ENCODE assay signal across 8 cellular contexts in genomic region chr1:32870615-32871363, GRCh38. TPM values are rescaled to one million over a fixed set of nuclear protein-coding genes. Genes with fewer than 3 reads are reported as not detected.
DNase-seq lines count a peak whose midpoint lies in the region; ATAC-seq, FAIRE-seq and TF ChIP-seq lines count a peak whose summit lies in the region.

Gene FNDC5 (minus strand): TSS chr1:32870912.

- no peak within 1 kb of the TSS for H2BK20ac ChIP-seq in H1 (ENCODE audit: low read length)

- H3K4me1 ChIP-seq in BLaER1, result peaks cover 47% of the 10 kb centered on the region
- peaks cover 6 to 27% (median 21%) of the 10 kb centered on the region in 4 experiments for H3K4me1 ChIP-seq in H1 (replicated peaks in 1 of 4; ENCODE audit: control insufficient read depth in 3 of 4, insufficient read depth in 4 of 4, low read length in 3 of 4)
- H3K4me1 ChIP-seq in muscle layer of colon (ENCODE audit: insufficient read depth, low read length), result peaks cover 13% of the 10 kb centered on the region

- TF ChIP-seq RAD21 in H1 (IDR thresholded peaks at IDR 0.05 in 1 of 2, conservative IDR thresholded peaks at IDR 0.05 in 1 of 2; ENCODE audit: low read depth in 2 of 2, low read length in 2 of 2), result no peak

- no peak within 1 kb of the TSS for H3K9ac ChIP-seq in BLaER1
- H3K9ac ChIP-seq in H1 (replicated peaks in 1 of 4; ENCODE audit: extremely low read depth in 1 of 4, low read depth in 3 of 4, low read length in 3 of 4), result no peak within 1 kb of the TSS; a peak in 1 of 7 replicates
- H3K9ac ChIP-seq in muscle layer of colon (ENCODE audit: low read length), result no peak within 1 kb of the TSS

- H3K27me3 ChIP-seq in BLaER1, result peaks cover 44% of the 10 kb centered on the region
- peaks cover 6 to 35% (median 28%) of the 10 kb centered on the region in 4 experiments for H3K27me3 ChIP-seq in H1 (replicated peaks in 1 of 4; ENCODE audit: control insufficient read depth in 3 of 4, extremely low read depth in 1 of 4, insufficient read depth in 3 of 4, low read length in 3 of 4)
- peaks cover 0 to 7% of the 10 kb centered on the region in 2 donors for H3K27me3 ChIP-seq in muscle layer of colon (ENCODE audit: control insufficient read depth in 1 of 2, insufficient read depth in 2 of 2, low read length in 2 of 2)

- CTCF ChIA-PET in H1 (lab: Charles Lee; ENCODE audit: partially characterized antibody), result interaction anchor here (0.6 to 19.0 kb wide), 8 partner anchors 9 to 1845 kb away, joined by 3 to 382 read pairs (median 10); partner anchors contain the start of gene HPCA

- no peak within 1 kb of the TSS for H3K56ac ChIP-seq in H1 (replicated peaks; ENCODE audit: insufficient read length, low read depth, low read length)

- TF ChIP-seq POLR2A in H1 (IDR thresholded peaks at IDR 0.05; ENCODE audit: control extremely low read depth in 1 of 2, low read depth in 2 of 2, low read length in 2 of 2), result no peak

- H4K20me1 ChIP-seq in BLaER1 (peaks cover 48% of the 10 kb centered on the region), H1 (replicated peaks in 1 of 2; ENCODE audit: control insufficient read depth in 1 of 2, insufficient read depth in 2 of 2, low read length in 2 of 2) (peaks cover 0 to 2% of the 10 kb centered on the region in 2 experiments)

- TF ChIP-seq CTCF in H1 (IDR thresholded peaks at IDR 0.05; ENCODE audit: control extremely low read depth in 1 of 3, insufficient read depth in 1 of 3, low read depth in 1 of 3, low read length in 3 of 3), result no peak

- H3K27ac ChIP-seq in BLaER1, result no peak within 1 kb of the TSS
- no peak within 1 kb of the TSS for H3K27ac ChIP-seq in H1 (ENCODE audit: low read depth, low read length)
- no peak within 1 kb of the TSS for H3K27ac ChIP-seq in muscle layer of colon (ENCODE audit: low read depth, low read length)

- no peak within 1 kb of the TSS for H2BK5ac ChIP-seq in H1 (ENCODE audit: low read depth, low read length)

- no peak for ATAC-seq in GM18870 (IDR thresholded peaks at IDR 0.05; ENCODE audit: unreplicated experiment)

- WGBS in H1 (ENCODE audit: extremely low coverage in 1 of 2, insufficient coverage in 1 of 2, insufficient read length in 1 of 2, insufficient replicate concordance in 2 of 2, low coverage in 1 of 2, low lambda C conversion rate in 2 of 2, missing lambda C conversion rate in 1 of 2), 2 experiments, result 12% methylated on average over 14 of the region's 99 CpGs; no CpG with 5 or more reads in 1 of the 2 experiments

- H3K36me3 ChIP-seq in BLaER1 (peaks cover 10% of the 10 kb centered on the region; the same call in 1 of the 2 replicates), H1 (ENCODE audit: control insufficient read depth in 2 of 4, insufficient read depth in 4 of 4, low read length in 3 of 4) (no peaks in the 10 kb centered on the region; a peak in 1 of 8 replicates), muscle layer of colon (ENCODE audit: insufficient read depth, low read length) (peaks cover 5% of the 10 kb centered on the region)

- H2AFZ ChIP-seq in H1 (ENCODE audit: low read length), result no peak within 1 kb of the TSS

- H4K8ac ChIP-seq in H1 (ENCODE audit: extremely low read depth, insufficient read depth, low read length), result 0 out of 2 replicates have a peak within 1 kb of the TSS, but pooled peaks have one; percentile 35

- peak within 1 kb of the TSS; percentile 46; the same call in 1 of the 2 replicates for H2BK15ac ChIP-seq in H1 (ENCODE audit: low read length)

- H3K79me1 ChIP-seq in H1 (ENCODE audit: low read depth, low read length), result no peaks in the 10 kb centered on the region

- POLR2A ChIA-PET in H1 (lab: Charles Lee; ENCODE audit: partially characterized antibody), result interaction anchor here (1.1 to 3.0 kb wide), 5 partner anchors 12 to 96 kb away, joined by 3 to 10 read pairs (median 10); partner anchors contain the start of genes HPCA, S100PBP and YARS1

- peak within 1 kb of the TSS; percentile 8; the same call in 1 of the 2 replicates for H2AK5ac ChIP-seq in H1 (ENCODE audit: low read depth, low read length)

- no peaks in the 10 kb centered on the region for H3K9me3 ChIP-seq in BLaER1
- H3K9me3 ChIP-seq in H1 (ENCODE audit: insufficient read depth in 2 of 2, low read depth in 1 of 2, low read length in 1 of 2), result no peaks in the 10 kb centered on the region
- no peaks in the 10 kb centered on the region for H3K9me3 ChIP-seq in muscle layer of colon (ENCODE audit: low read length)

- H3K4me3 ChIP-seq in BLaER1 (peak within 1 kb of the TSS; percentile 59), H1 (ENCODE audit: extremely low read depth in 1 of 4, insufficient read depth in 2 of 4, low read depth in 3 of 4, low read length in 4 of 4) (peak within 1 kb of the TSS; percentile 28 to 65 (median 37)), muscle layer of colon (ENCODE audit: low read depth in 1 of 2, low read length in 2 of 2) (peak within 1 kb of the TSS; percentile 56 to 66)

- no peak for FAIRE-seq in H1 (lab: Jason Lieb, UNC)

- DNase-seq in NCI-H1092 (lab: John Stamatoyannopoulos, UW), result peak; percentile 44
- no peak for DNase-seq in H1 (ENCODE audit: low read depth in 1 of 2, low spot score in 2 of 2)
- DNase-seq in kidney glomerular epithelial cell (lab: John Stamatoyannopoulos, UW), result no peak
- no peak for DNase-seq in RKO (ENCODE audit: low spot score)
- DNase-seq in glomerular visceral epithelial cell (ENCODE audit: extremely low spot score), result no peak

- no peak within 1 kb of the TSS for H4K5ac ChIP-seq in H1 (ENCODE audit: insufficient read length, low read depth, low read length)

- H2BK12ac ChIP-seq in H1 (ENCODE audit: low read depth, low read length), result no peak within 1 kb of the TSS; the same call in 1 of the 2 replicates

- peak within 1 kb of the TSS; percentile 12 for H4K91ac ChIP-seq in H1 (replicated peaks; ENCODE audit: insufficient read length, low read length)

- H3K23ac ChIP-seq in H1 (ENCODE audit: insufficient read length), result no peak within 1 kb of the TSS

- H3K14ac ChIP-seq in H1 (ENCODE audit: insufficient read length), result no peak within 1 kb of the TSS

- H2BK120ac ChIP-seq in H1 (replicated peaks; ENCODE audit: low read depth, low read length), result no peak within 1 kb of the TSS

- no peak within 1 kb of the TSS for H3K4ac ChIP-seq in H1 (replicated peaks; ENCODE audit: insufficient read length, low read depth, low read length)

- peaks cover 6% of the 10 kb centered on the region; the same call in 1 of the 2 replicates for H3K23me2 ChIP-seq in H1 (ENCODE audit: low read depth, low read length)

- H3K4me2 ChIP-seq in BLaER1 (peak within 1 kb of the TSS; percentile 95), H1 (ENCODE audit: insufficient read depth in 1 of 2, low read depth in 2 of 2, low read length in 2 of 2) (peak within 1 kb of the TSS; percentile 57 to 92)

- H3K18ac ChIP-seq in H1 (ENCODE audit: extremely low read depth, low read length), result peak within 1 kb of the TSS; percentile 32; the same call in 1 of the 2 replicates

- TF ChIP-seq EP300 in H1 (IDR thresholded peaks at IDR 0.05; ENCODE audit: borderline replicate concordance in 1 of 2, low read depth in 2 of 2, low read length in 2 of 2), result no peak

- no peaks in the 10 kb centered on the region for H3K79me2 ChIP-seq in H1 (ENCODE audit: control insufficient read depth in 1 of 2, insufficient read depth in 2 of 2, low read length in 2 of 2)

TF ChIP-seq in H1, 55 proteins besides CTCF, POLR2A, EP300 and RAD21:
- TF ChIP-seq CHD2 (IDR thresholded peaks at IDR 0.05; ENCODE audit: low read length) (no peak), RFX5 (IDR thresholded peaks at IDR 0.05; ENCODE audit: borderline replicate concordance, low read depth, low read length) (no peak), PHF8 (conservative IDR thresholded peaks at IDR 0.05; ENCODE audit: low read depth, low read length) (no peak), ATF3 (IDR thresholded peaks at IDR 0.05; ENCODE audit: insufficient read depth, low read depth, low read length) (no peak), RXRA (IDR thresholded peaks at IDR 0.05; ENCODE audit: insufficient read depth, low read depth, low read length) (no peak), RBBP5 (IDR thresholded peaks at IDR 0.05; ENCODE audit: borderline replicate concordance, low read depth, low read length) (no peak), KDM4A (IDR thresholded peaks at IDR 0.05; ENCODE audit: low read depth, low read length, severe bottlenecking) (peak; percentile 46), EZH2 (IDR thresholded peaks at IDR 0.05; ENCODE audit: low read depth, low read length, severe bottlenecking) (peak; percentile 54), EGR1 (IDR thresholded peaks at IDR 0.05; ENCODE audit: borderline replicate concordance, low read depth, low read length) (peak; percentile 54; the same call in 1 of the 2 replicates), SIRT6 (IDR thresholded peaks at IDR 0.05; ENCODE audit: low read length) (no peak), ASH2L (IDR thresholded peaks at IDR 0.05; ENCODE audit: low read length) (no peak), SUZ12 (IDR thresholded peaks at IDR 0.05; ENCODE audit: low read length) (no peak; the same call in 1 of the 2 replicates), SIX5 (IDR thresholded peaks at IDR 0.05; ENCODE audit: low read depth, low read length) (no peak), SAP30 (IDR thresholded peaks at IDR 0.05; ENCODE audit: insufficient read depth, insufficient replicate concordance, low read length) (no peak), JUND (IDR thresholded peaks at IDR 0.05; ENCODE audit: low read length) (no peak), SRF (IDR thresholded peaks at IDR 0.05; ENCODE audit: low read depth, low read length) (no peak)

RNA-seq across cellular contexts. Expression of gene FNDC5, which starts in this region (rescaled TPM):
- 0.94 and 2.0 TPM in 2 replicates for total RNA-seq in H1 (2021; fragmentation: NEBNext Ultra II Directional; extraction: Animal tissue kit (Norgen Biotek cat#: 25700))
- polyA plus RNA-seq in H1 (2011; rRNA removed), result 1.8 and 3.2 TPM in 2 replicates
- polyA plus RNA-seq in H1 (2011; cell fraction: cytosol; rRNA removed), result 3.3 TPM
- 6.4 TPM for polyA plus RNA-seq in H1 (2011; cell fraction: nucleus; rRNA removed)
- polyA plus RNA-seq in H1 (2012, experiment 1 of 2), result 2.3 to 4.0 TPM (median 3.0 TPM) in 4 replicates
- 1.0 TPM for polyA plus RNA-seq in H1 (2012, experiment 2 of 2)
- polyA plus RNA-seq in H1 (2013, experiment 1 of 2), result 3.2 TPM
- 2.1 TPM for polyA plus RNA-seq in H1 (2013, experiment 2 of 2)
- polyA minus RNA-seq in H1 (2011; rRNA and poly(A)+ RNA removed), result 1.9 and 2.2 TPM in 2 replicates
- not detected for polyA minus RNA-seq in H1 (2011; cell fraction: cytosol; rRNA and poly(A)+ RNA removed)
- 1.3 TPM for polyA minus RNA-seq in H1 (2011; cell fraction: nucleus; rRNA and poly(A)+ RNA removed)
